Comparison of ENCODE assay signal across 21 cellular contexts in genomic region chr7:66224171-66224773, GRCh38.
"Had no signal": no experiment of that assay in that cellular context is flagged by ENCODE, and none has a peak within 500 bp of the region (broad histone marks: within the 10 kb centered on the region; RNA-seq: fewer than 3 reads in every experiment).

No MANE protein-coding gene starts in this region.

- H3K9me3 ChIP-seq: psoas muscle, sigmoid colon, thoracic aorta had no signal

- ATAC-seq: activated CD8-positive, alpha-beta T cell treated with anti-CD3 and anti-CD28 coated beads for 36 hours; activated T-cell treated with anti-CD3 and anti-CD28 coated beads, Interleukin-2, amount 50 U/mL, for 72 hours; natural killer cell; psoas muscle had no signal

- H3K4me3 ChIP-seq: psoas muscle, sigmoid colon, thoracic aorta had no signal

- H3K36me3 ChIP-seq: sigmoid colon, thoracic aorta had no signal

- H3K27ac ChIP-seq: psoas muscle, sigmoid colon had no signal

- H3K4me1 ChIP-seq: psoas muscle, sigmoid colon had no signal

- DNase-seq: activated B cell treated with CpG ODN at 0.5 μM for 24 hours; activated CD4-positive, alpha-beta T cell treated with anti-CD3 and anti-CD28 coated beads for 48 hours; activated CD8-positive, alpha-beta memory T cell treated with anti-CD3 and anti-CD28 coated beads, Interleukin-2, amount 50 U/mL, for 4 hours; activated CD8-positive, alpha-beta T cell treated with anti-CD3 and anti-CD28 coated beads for 36 hours; activated gamma-delta T cell treated with Interleukin-2 at 50 U/mL for 16 hours; activated T-cell treated with anti-CD3 and anti-CD28 coated beads, Interleukin-2, amount 50 U/mL, for 72 hours; amniotic stem cell; central memory CD4-positive, alpha-beta T cell; cortex of kidney; effector CD4-positive, alpha-beta T cell; foreskin melanocyte; head of caudate nucleus; immature natural killer cell; natural killer cell; psoas muscle; sigmoid colon; stimulated activated CD4-positive, alpha-beta T cell treated with anti-CD3 and anti-CD28 coated beads, Interleukin-1b, Interleukin-23, amount 100 ng/mL, for 48 hours; SW 1271 had no signal

- H3K27me3 ChIP-seq: sigmoid colon had no signal

- FAIRE-seq: endothelial cell of umbilical vein, TTC549 had no signal
